ENCODE assay signal across 12 cellular contexts in genomic region chr2:204026294-204026693, GRCh38.
DNase-seq lines count a peak whose midpoint lies in the region; ATAC-seq and TF ChIP-seq lines count a peak whose summit lies in the region.
"Had no signal": no experiment of that assay in that cellular context is flagged by ENCODE, and none has a peak within 500 bp of the region (broad histone marks: within the 10 kb centered on the region; RNA-seq: fewer than 3 reads in every experiment).

No MANE protein-coding gene starts in this region.

- intact Hi-C loops in CD14-positive monocyte (cut with micrococcal nuclease): no loop called here

- in situ Hi-C loops in SK-MEL-5 (cut with HindIII; ENCODE audit: low pct_unique_long_range_greater_than_20kb, low sequenced_read_pairs): no loop called here

- no peaks in the 10 kb centered on the region for H3K36me3 Mint-ChIP-seq in CD14-positive monocyte

- ATAC-seq in GM21529 (IDR thresholded peaks at IDR 0.05; ENCODE audit: unreplicated experiment) (no peak), GM21528 (IDR thresholded peaks at IDR 0.05; ENCODE audit: low FRiP score, unreplicated experiment) (no peak)
- ATAC-seq: left colon had no signal

- H3K27ac Mint-ChIP-seq in CD14-positive monocyte: no peak overlapping the region

- H3K27me3 Mint-ChIP-seq in CD14-positive monocyte (ENCODE audit: low read depth in 3 of 3): peaks cover 0 to 4% (median 2%) of the 10 kb centered on the region in 3 donors

- H3K4me1 Mint-ChIP-seq in CD14-positive monocyte: no peaks in the 10 kb centered on the region

- H3K9me3 Mint-ChIP-seq in CD14-positive monocyte: peaks cover 0 to 5% (median 0%) of the 10 kb centered on the region in 7 donors

- no peak overlapping the region for H3K4me3 Mint-ChIP-seq in CD14-positive monocyte

- peak; percentile 11 for TF ChIP-seq CTCF in CD14-positive monocyte (IDR thresholded peaks at IDR 0.05)
- TF ChIP-seq CTCF in GM12864 (IDR thresholded peaks at IDR 0.05; ENCODE audit: low read depth, low read length, missing control alignments): peak; percentile 64
- TF ChIP-seq CTCF in fibroblast of villous mesenchyme (IDR thresholded peaks at IDR 0.05; ENCODE audit: insufficient read depth, low read depth, low read length): peak; percentile 26

- H3K4me3 ChIP-seq in GM12864 (ENCODE audit: low read depth, low read length) (no peak overlapping the region), fibroblast of villous mesenchyme (ENCODE audit: low read depth, low read length) (no peak overlapping the region)
- H3K4me3 ChIP-seq: esophagus squamous epithelium, stomach had no signal

- DNase-seq in CD14-positive monocyte (ENCODE audit: low spot score) (no peak), GM12864 (ENCODE audit: low read depth) (no peak), SK-MEL-5 (ENCODE audit: low read depth, low spot score) (peak; percentile 13), fibroblast of villous mesenchyme (ENCODE audit: low read depth) (no peak), NCI-H2227 (lab: John Stamatoyannopoulos, UW; ENCODE audit: unreplicated experiment) (no peak), A172 (ENCODE audit: low spot score) (no peak)
- DNase-seq: esophagus squamous epithelium, left colon, NCI-H226, stomach had no signal

Comparison
In these comparisons a context has a peak if more than half of its experiments do, and no peak if none do; other contexts are left out.
1. CTCF ChIP-seq: peak in every context shown above with its lines; median percentile 64 in GM12864; 26 in fibroblast of villous mesenchyme; 11 in CD14-positive monocyte.